In the genomic region with DNA sequence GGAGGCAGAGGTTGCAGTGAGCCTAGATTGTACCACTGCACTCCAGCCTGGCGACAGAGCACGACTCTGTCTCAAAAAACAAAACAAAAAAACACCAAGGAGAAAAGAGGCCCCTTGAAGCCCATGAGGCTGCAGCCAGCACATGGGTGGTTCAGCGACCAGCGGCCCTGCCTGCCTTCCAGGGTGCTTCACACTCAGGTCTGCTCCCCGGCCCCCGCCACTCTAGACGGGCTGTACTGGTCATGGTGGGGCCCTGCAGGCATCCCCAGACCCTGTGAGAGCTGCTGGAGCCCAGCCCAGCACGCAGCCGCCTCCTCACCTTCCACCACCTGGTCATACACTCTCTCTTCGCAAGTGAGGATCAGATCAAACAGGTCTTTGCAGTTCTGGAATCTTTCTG, we compare ENCODE assay signal across 16 cellular contexts. TPM values are rescaled to one million over a fixed set of nuclear protein-coding genes. Genes with fewer than 3 reads are reported as not detected.
DNase-seq lines count a peak whose midpoint lies in the region; ATAC-seq and TF ChIP-seq lines count a peak whose summit lies in the region.
"Had no signal": no experiment of that assay in that cellular context is flagged by ENCODE, and none has a peak within 500 bp of the region (broad histone marks: within the 10 kb centered on the region; RNA-seq: fewer than 3 reads in every experiment).

No MANE protein-coding gene starts in this region.

- no peak overlapping the region for H3K9ac ChIP-seq in SK-N-MC (ENCODE audit: insufficient read length)
- H3K9ac ChIP-seq: BLaER1 treated with 17β-estradiol and CSF1 and Interleukin-3, amounts not matched to agents 10 nM and 100 nM had no signal

- H3K4me3 Mint-ChIP-seq in activated T-cell treated with anti-CD3 and anti-CD28 coated beads, Interleukin-2, amount 50 U/mL, for 24 hours: no peak overlapping the region
- H3K4me3 Mint-ChIP-seq in activated T-cell treated with anti-CD3 and anti-CD28 coated beads, Interleukin-2, amount 50 U/mL, for 4 hours: no peak overlapping the region
- peak overlapping the region; percentile 7 to 51 (median 38) for H3K4me3 Mint-ChIP-seq in nephron
- H3K4me3 Mint-ChIP-seq: CD4-positive, CD25-positive, alpha-beta regulatory T cell; GM23338; H9; IgD-negative memory B cell had no signal

- no peak for ATAC-seq in activated T-cell treated with anti-CD3 and anti-CD28 coated beads, Interleukin-2, amount 50 U/mL, for 4 hours
- no peak for ATAC-seq in HG02763 (IDR thresholded peaks at IDR 0.05; ENCODE audit: unreplicated experiment)
- ATAC-seq: GM23338 had no signal

- H3K4me1 ChIP-seq in thyroid gland: peaks cover 20 to 30% of the 10 kb centered on the region in 2 donors

- H3K4me1 Mint-ChIP-seq in activated T-cell treated with anti-CD3 and anti-CD28 coated beads, Interleukin-2, amount 50 U/mL, for 24 hours (ENCODE audit: low read depth): peaks cover under 1% of the 10 kb centered on the region
- H3K4me1 Mint-ChIP-seq in activated T-cell treated with anti-CD3 and anti-CD28 coated beads, Interleukin-2, amount 50 U/mL, for 4 hours (ENCODE audit: low read depth): peaks cover 3% of the 10 kb centered on the region
- no peaks in the 10 kb centered on the region for H3K4me1 Mint-ChIP-seq in nephron
- H3K4me1 Mint-ChIP-seq: H9 had no signal

- H3K27ac Mint-ChIP-seq in activated T-cell treated with anti-CD3 and anti-CD28 coated beads, Interleukin-2, amount 50 U/mL, for 24 hours: peak overlapping the region; percentile 27
- H3K27ac Mint-ChIP-seq in nephron: no peak overlapping the region
- H3K27ac Mint-ChIP-seq: GM23338 had no signal

- TF ChIP-seq CTCF in nephron (IDR thresholded peaks at IDR 0.05; ENCODE audit: unreplicated experiment in 3 of 3) (no peak), thyroid gland (IDR thresholded peaks at IDR 0.05) (no peak), GM10266 (IDR thresholded peaks at IDR 0.05; ENCODE audit: control insufficient read depth, insufficient read depth, low read depth, missing control alignments) (no peak)

- H3K27me3 Mint-ChIP-seq in activated T-cell treated with anti-CD3 and anti-CD28 coated beads, Interleukin-2, amount 50 U/mL, for 24 hours: no peaks in the 10 kb centered on the region
- H3K27me3 Mint-ChIP-seq in activated T-cell treated with anti-CD3 and anti-CD28 coated beads, Interleukin-2, amount 50 U/mL, for 4 hours (ENCODE audit: low read depth): no peaks in the 10 kb centered on the region
- H3K27me3 Mint-ChIP-seq in nephron (ENCODE audit: low read depth): no peaks in the 10 kb centered on the region
- H3K27me3 Mint-ChIP-seq: CD4-positive, CD25-positive, alpha-beta regulatory T cell; IgD-negative memory B cell had no signal

- no peak for DNase-seq in activated T-cell treated with anti-CD3 and anti-CD28 coated beads, Interleukin-2, amount 50 U/mL, for 24 hours
- no peak for DNase-seq in activated T-cell treated with anti-CD3 and anti-CD28 coated beads, Interleukin-2, amount 50 U/mL, for 4 hours
- DNase-seq in SK-N-MC (ENCODE audit: low read depth, low spot score) (no peak), thyroid gland (peak; percentile 73 to 80), GM10266 (ENCODE audit: extremely low spot score) (no peak)
- DNase-seq: 8988T; AML-193; CD4-positive, CD25-positive, alpha-beta regulatory T cell; DMS53; GF-D8; H9 had no signal

- intact Hi-C loops in thyroid gland (cut with DNase I): no loop called here

- WGBS in thyroid gland, 2 donors: 46 to 66% methylated on average over 10 of the region's 10 CpGs

- H3K9me3 ChIP-seq in SK-N-MC (ENCODE audit: low read depth, low read length) (no peaks in the 10 kb centered on the region), thyroid gland (no peaks in the 10 kb centered on the region)
- H3K9me3 ChIP-seq: BLaER1 treated with 17β-estradiol and CSF1 and Interleukin-3, amounts not matched to agents 10 nM and 100 nM had no signal

- no peaks in the 10 kb centered on the region for H3K27me3 ChIP-seq in thyroid gland

- H3K36me3 ChIP-seq in SK-N-MC (ENCODE audit: insufficient read depth, low read length) (no peaks in the 10 kb centered on the region; the same call in 1 of the 2 replicates), thyroid gland (peaks cover 4 to 5% of the 10 kb centered on the region in 2 donors)

- H3K36me3 Mint-ChIP-seq in activated T-cell treated with anti-CD3 and anti-CD28 coated beads, Interleukin-2, amount 50 U/mL, for 24 hours (ENCODE audit: low read depth): peaks cover 53% of the 10 kb centered on the region
- no peaks in the 10 kb centered on the region for H3K36me3 Mint-ChIP-seq in activated T-cell treated with anti-CD3 and anti-CD28 coated beads, Interleukin-2, amount 50 U/mL, for 4 hours (ENCODE audit: insufficient read depth)
- no peaks in the 10 kb centered on the region for H3K36me3 Mint-ChIP-seq in nephron (ENCODE audit: low read depth)
- H3K36me3 Mint-ChIP-seq: CD4-positive, CD25-positive, alpha-beta regulatory T cell; IgD-negative memory B cell had no signal

- H3K4me3 ChIP-seq in SK-N-MC: no peak overlapping the region
- H3K4me3 ChIP-seq in thyroid gland (replicated peaks in 1 of 3): no peak overlapping the region
- H3K4me3 ChIP-seq: BLaER1 treated with 17β-estradiol and CSF1 and Interleukin-3, amounts not matched to agents 10 nM and 100 nM; GM23338 had no signal

- H3K9me3 Mint-ChIP-seq in activated T-cell treated with anti-CD3 and anti-CD28 coated beads, Interleukin-2, amount 50 U/mL, for 24 hours: no peaks in the 10 kb centered on the region
- H3K9me3 Mint-ChIP-seq in activated T-cell treated with anti-CD3 and anti-CD28 coated beads, Interleukin-2, amount 50 U/mL, for 4 hours: no peaks in the 10 kb centered on the region
- no peaks in the 10 kb centered on the region for H3K9me3 Mint-ChIP-seq in nephron
- H3K9me3 Mint-ChIP-seq: CD4-positive, CD25-positive, alpha-beta regulatory T cell; GM23338; H9; IgD-negative memory B cell had no signal

- no peak for TF ChIP-seq POLR2A in thyroid gland (IDR thresholded peaks at IDR 0.05)

- H3K27ac ChIP-seq in SK-N-MC (0 out of 2 replicates have a peak overlapping the region, but pooled peaks have one; percentile 25), thyroid gland (peak overlapping the region in 2 of 3 donors; percentile 55 to 67)
- H3K27ac ChIP-seq: BLaER1 treated with 17β-estradiol and CSF1 and Interleukin-3, amounts not matched to agents 10 nM and 100 nM had no signal

RNA-seq across cellular contexts. Expression of a gene that starts 4.1 kb away (rescaled TPM):
- total RNA-seq in activated T-cell treated with anti-CD3 and anti-CD28 coated beads, Interleukin-2, amount 50 U/mL, for 4 hours: under 1 TPM in 2 of 3 donors, not detected in 1; 0.46 to 0.63 TPM
- 1 to 10 TPM; 1.2 to 4.5 (median 1.3) TPM for total RNA-seq in thyroid gland
- total RNA-seq: CD4-positive, CD25-positive, alpha-beta regulatory T cell had no signal

RNA-seq across cellular contexts. Expression of a gene that starts 30.1 kb away (rescaled TPM):
- 100 to 1,000 TPM; 142 to 170 (median 148) TPM for total RNA-seq in activated T-cell treated with anti-CD3 and anti-CD28 coated beads, Interleukin-2, amount 50 U/mL, for 4 hours
- total RNA-seq in thyroid gland: 100 to 1,000 TPM; 204 to 294 (median 241) TPM

RNA-seq across cellular contexts. Expression of a gene that starts 32.6 kb away (rescaled TPM):
- total RNA-seq in activated T-cell treated with anti-CD3 and anti-CD28 coated beads, Interleukin-2, amount 50 U/mL, for 4 hours: 100 to 1,000 TPM; 151 to 180 (median 154) TPM
- total RNA-seq in thyroid gland: 10 to 100 TPM; 21.6 to 34.2 (median 28.5) TPM

RNA-seq across cellular contexts. Expression of a gene that starts 55.4 kb away (rescaled TPM):
- 1 to 10 TPM; 3.0 to 4.8 (median 3.8) TPM for total RNA-seq in activated T-cell treated with anti-CD3 and anti-CD28 coated beads, Interleukin-2, amount 50 U/mL, for 4 hours
- 1 to 10 TPM; 1.0 to 9.9 (median 5.3) TPM for total RNA-seq in thyroid gland

Comparison
In these comparisons a context has a peak if more than half of its experiments do, and no peak if none do; other contexts are left out.
1. DNase-seq: peak in thyroid gland (2 of 2); none in activated T-cell treated with anti-CD3 and anti-CD28 coated beads, Interleukin-2, amount 50 U/mL, for 24 hours (single experiment), activated T-cell treated with anti-CD3 and anti-CD28 coated beads, Interleukin-2, amount 50 U/mL, for 4 hours (single experiment), SK-N-MC (single experiment) and GM10266 (single experiment).
2. H3K4me3 Mint-ChIP-seq: peak in nephron (3 of 3); none in activated T-cell treated with anti-CD3 and anti-CD28 coated beads, Interleukin-2, amount 50 U/mL, for 24 hours (single experiment) and activated T-cell treated with anti-CD3 and anti-CD28 coated beads, Interleukin-2, amount 50 U/mL, for 4 hours (single experiment).
3. RNA of a gene that starts 32.6 kb away (total RNA-seq): 151 to 180 TPM in activated T-cell treated with anti-CD3 and anti-CD28 coated beads, Interleukin-2, amount 50 U/mL, for 4 hours; 21.6 to 34.2 TPM in thyroid gland; every median in the first group is over 4 times any median in the second.